ENCODE assay signal across 10 cellular contexts in the genomic region with DNA sequence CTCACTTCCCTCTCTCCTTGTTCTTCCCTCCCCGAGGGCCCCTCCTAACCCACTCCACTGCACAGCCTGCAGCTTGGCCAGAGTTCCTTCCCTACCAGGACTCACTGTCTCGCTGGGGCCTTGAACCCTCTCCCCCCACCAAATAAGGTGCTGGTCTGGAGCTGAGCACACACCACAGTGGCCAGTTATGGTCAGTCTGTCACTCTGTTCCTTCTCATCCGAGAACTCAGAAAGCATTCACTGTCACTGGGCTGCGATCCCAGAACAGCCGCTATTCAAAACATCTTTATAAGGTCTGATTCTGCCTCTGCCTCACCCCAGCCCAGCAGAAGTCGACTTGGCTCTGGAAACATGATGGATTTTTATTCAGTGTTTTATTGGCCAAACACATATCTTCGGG. TPM values are rescaled to one million over a fixed set of nuclear protein-coding genes. Genes with fewer than 3 reads are reported as not detected.
DNase-seq lines count a peak whose midpoint lies in the region; ATAC-seq and TF ChIP-seq lines count a peak whose summit lies in the region.
"Had no signal": no experiment of that assay in that cellular context is flagged by ENCODE, and none has a peak within 500 bp of the region (broad histone marks: within the 10 kb centered on the region; RNA-seq: fewer than 3 reads in every experiment).

No MANE protein-coding gene starts in this region.

- H3K36me3 ChIP-seq in neuronal stem cell (replicated peaks in 1 of 2; ENCODE audit: control insufficient read depth in 2 of 2, insufficient read depth in 2 of 2, low read length in 2 of 2), result no peaks in the 10 kb centered on the region

- peaks cover 0 to 2% of the 10 kb centered on the region in 2 donors for H3K9me3 ChIP-seq in neuronal stem cell (replicated peaks in 1 of 2; ENCODE audit: control insufficient read depth in 2 of 2, insufficient read depth in 1 of 2, low read depth in 1 of 2, low read length in 2 of 2)

- no peak overlapping the region for H3K9ac ChIP-seq in neuronal stem cell (ENCODE audit: low read depth, low read length, poor library complexity)

- H3K4ac ChIP-seq in neuronal stem cell (ENCODE audit: low read length), result no peak overlapping the region

- no peak overlapping the region for H4K91ac ChIP-seq in neuronal stem cell (ENCODE audit: low read depth, low read length, poor library complexity)

- H3K4me3 ChIP-seq in fibroblast of villous mesenchyme (ENCODE audit: low read depth, low read length) (no peak overlapping the region), neuronal stem cell (ENCODE audit: low read length in 2 of 2) (no peak overlapping the region)

- intact Hi-C loops in activated CD8-positive, alpha-beta T cell treated with anti-CD3 and anti-CD28 coated beads for 36 hours (cut with micrococcal nuclease), result no loop called here

- H3K79me1 ChIP-seq in neuronal stem cell (ENCODE audit: low read depth, low read length), result peaks cover 2% of the 10 kb centered on the region

- no peak overlapping the region for H3K14ac ChIP-seq in neuronal stem cell (ENCODE audit: low read length)

- no peak overlapping the region for H2BK5ac ChIP-seq in neuronal stem cell (ENCODE audit: low read length)

- H3K36me3 Mint-ChIP-seq in stimulated activated naive CD8-positive, alpha-beta T cell treated with anti-CD3 and anti-CD28 coated beads, Interleukin-15, Interleukin-2, amounts not matched to agents 100 ng/mL and 50 ng/mL, for 24 hours (ENCODE audit: low read depth), result no peaks in the 10 kb centered on the region
- H3K36me3 Mint-ChIP-seq in activated CD8-positive, alpha-beta T cell treated with anti-CD3 and anti-CD28 coated beads for 36 hours (ENCODE audit: low read depth), result no peaks in the 10 kb centered on the region
- H3K36me3 Mint-ChIP-seq: CD8-positive, alpha-beta memory T cell had no signal

- no peak for DNase-seq in stimulated activated naive CD8-positive, alpha-beta T cell treated with anti-CD3 and anti-CD28 coated beads, Interleukin-15, Interleukin-2, amounts not matched to agents 100 U/mL and 50 U/mL, for 24 hours
- DNase-seq in fibroblast of villous mesenchyme (ENCODE audit: low read depth) (peak; percentile 59), neuronal stem cell (ENCODE audit: low spot score) (no peak), NCI-H146 treated with DMSO at 0.1 percent for 48 hours (lab: John Stamatoyannopoulos, UW; ENCODE audit: unreplicated experiment) (no peak), GF-D8 (lab: John Stamatoyannopoulos, UW) (no peak)
- no peak for DNase-seq in activated CD8-positive, alpha-beta T cell treated with anti-CD3 and anti-CD28 coated beads for 36 hours
- DNase-seq in stimulated activated CD4-positive, alpha-beta T cell treated with anti-CD3 and anti-CD28 coated beads, Interleukin-15, amount 100 ng/mL, for 24 hours, result no peak
- DNase-seq: CD8-positive, alpha-beta memory T cell; KG1 had no signal

- H2AFZ ChIP-seq in neuronal stem cell (ENCODE audit: low read length), result peak overlapping the region; percentile 18

- H3K18ac ChIP-seq in neuronal stem cell (ENCODE audit: low read length), result peak overlapping the region; percentile 38

- H3K9me3 Mint-ChIP-seq in stimulated activated naive CD8-positive, alpha-beta T cell treated with anti-CD3 and anti-CD28 coated beads, Interleukin-15, Interleukin-2, amounts not matched to agents 100 ng/mL and 50 ng/mL, for 24 hours, result no peaks in the 10 kb centered on the region
- no peaks in the 10 kb centered on the region for H3K9me3 Mint-ChIP-seq in activated CD8-positive, alpha-beta T cell treated with anti-CD3 and anti-CD28 coated beads for 36 hours
- H3K9me3 Mint-ChIP-seq: CD8-positive, alpha-beta memory T cell had no signal

- no peak overlapping the region for H4K8ac ChIP-seq in neuronal stem cell (ENCODE audit: low read depth, low read length)

- H3K4me1 ChIP-seq in neuronal stem cell (ENCODE audit: control insufficient read depth in 2 of 2, insufficient read depth in 1 of 2, low read depth in 1 of 2, low read length in 2 of 2), result peaks cover 3 to 15% of the 10 kb centered on the region in 2 donors

- H2BK120ac ChIP-seq in neuronal stem cell (ENCODE audit: low read depth, low read length), result no peak overlapping the region

- CTCF ChIA-PET in activated CD8-positive, alpha-beta T cell treated with anti-CD3 and anti-CD28 coated beads for 36 hours (lab: Charles Lee), result interaction anchor here (1.5 kb wide), 1 partner anchor 13 kb away, joined by 3 read pairs; no protein-coding TSS in a partner anchor

- peaks cover 57% of the 10 kb centered on the region for H3K4me1 Mint-ChIP-seq in stimulated activated naive CD8-positive, alpha-beta T cell treated with anti-CD3 and anti-CD28 coated beads, Interleukin-15, Interleukin-2, amounts not matched to agents 100 ng/mL and 50 ng/mL, for 24 hours (ENCODE audit: low read depth)
- H3K4me1 Mint-ChIP-seq in activated CD8-positive, alpha-beta T cell treated with anti-CD3 and anti-CD28 coated beads for 36 hours (ENCODE audit: low read depth), result peaks cover 44% of the 10 kb centered on the region

- peak overlapping the region; percentile 4 for H2AK5ac ChIP-seq in neuronal stem cell (ENCODE audit: low read depth, low read length)

- peak overlapping the region; percentile 28 for H2BK15ac ChIP-seq in neuronal stem cell (ENCODE audit: low read length)

- no peak for TF ChIP-seq CTCF in fibroblast of villous mesenchyme (IDR thresholded peaks at IDR 0.05; ENCODE audit: insufficient read depth, low read depth, low read length)
- no peak for TF ChIP-seq CTCF in activated CD8-positive, alpha-beta T cell treated with anti-CD3 and anti-CD28 coated beads for 36 hours (IDR thresholded peaks at IDR 0.05)

- H2BK12ac ChIP-seq in neuronal stem cell (ENCODE audit: low read length), result no peak overlapping the region

- no peak overlapping the region for H3K4me3 Mint-ChIP-seq in stimulated activated naive CD8-positive, alpha-beta T cell treated with anti-CD3 and anti-CD28 coated beads, Interleukin-15, Interleukin-2, amounts not matched to agents 100 ng/mL and 50 ng/mL, for 24 hours
- no peak overlapping the region for H3K4me3 Mint-ChIP-seq in activated CD8-positive, alpha-beta T cell treated with anti-CD3 and anti-CD28 coated beads for 36 hours

- H3K23ac ChIP-seq in neuronal stem cell (ENCODE audit: low read depth, low read length, poor library complexity), result no peak overlapping the region

- POLR2A ChIA-PET in activated CD8-positive, alpha-beta T cell treated with anti-CD3 and anti-CD28 coated beads for 36 hours (lab: Charles Lee), result interaction anchor here (3.6 to 8.7 kb wide), 2 partner anchors 13 to 19 kb away, joined by 17 to 109 read pairs; partner anchors contain the start of gene LBR

- WGBS in neuronal stem cell (ENCODE audit: extremely low coverage in 2 of 2, insufficient read length in 2 of 2, insufficient replicate concordance in 1 of 2), 2 donors, result no CpG with 5 or more reads among the region's 7 CpGs

- H3K27ac ChIP-seq in neuronal stem cell (replicated peaks; ENCODE audit: low read length), result no peak overlapping the region

- no peaks in the 10 kb centered on the region for H3K27me3 Mint-ChIP-seq in stimulated activated naive CD8-positive, alpha-beta T cell treated with anti-CD3 and anti-CD28 coated beads, Interleukin-15, Interleukin-2, amounts not matched to agents 100 ng/mL and 50 ng/mL, for 24 hours
- H3K27me3 Mint-ChIP-seq in activated CD8-positive, alpha-beta T cell treated with anti-CD3 and anti-CD28 coated beads for 36 hours, result no peaks in the 10 kb centered on the region
- H3K27me3 Mint-ChIP-seq: CD8-positive, alpha-beta memory T cell had no signal

- no peak overlapping the region for H3K4me2 ChIP-seq in neuronal stem cell (ENCODE audit: insufficient read depth, low read length, poor library complexity, severe bottlenecking)

- ATAC-seq in stimulated activated naive CD8-positive, alpha-beta T cell treated with anti-CD3 and anti-CD28 coated beads, Interleukin-15, Interleukin-2, amounts not matched to agents 100 U/mL and 50 U/mL, for 24 hours, result no peak
- no peak for ATAC-seq in activated CD8-positive, alpha-beta T cell treated with anti-CD3 and anti-CD28 coated beads for 36 hours

- peak overlapping the region; percentile 53 for H3K27ac Mint-ChIP-seq in stimulated activated naive CD8-positive, alpha-beta T cell treated with anti-CD3 and anti-CD28 coated beads, Interleukin-15, Interleukin-2, amounts not matched to agents 100 ng/mL and 50 ng/mL, for 24 hours
- no peak overlapping the region for H3K27ac Mint-ChIP-seq in activated CD8-positive, alpha-beta T cell treated with anti-CD3 and anti-CD28 coated beads for 36 hours

- H3K27me3 ChIP-seq in neuronal stem cell (ENCODE audit: control insufficient read depth in 3 of 3, insufficient read depth in 3 of 3, low read depth in 1 of 3, low read length in 3 of 3), result peaks cover 0 to 2% (median 0%) of the 10 kb centered on the region in 3 experiments

RNA-seq across cellular contexts. Expression of gene LBR, which starts 19.8 kb away (rescaled TPM):
- 38.7 and 55.7 TPM in 2 replicates for total RNA-seq in fibroblast of villous mesenchyme
- polyA plus RNA-seq in neuronal stem cell (2013, experiment 1 of 2), result 82.5 TPM
- 83.8 TPM for polyA plus RNA-seq in neuronal stem cell (2013, experiment 2 of 2)
- 100 to 1,000 TPM; 145 to 156 TPM for total RNA-seq in activated CD8-positive, alpha-beta T cell treated with anti-CD3 and anti-CD28 coated beads for 36 hours
